In the genomic region with DNA sequence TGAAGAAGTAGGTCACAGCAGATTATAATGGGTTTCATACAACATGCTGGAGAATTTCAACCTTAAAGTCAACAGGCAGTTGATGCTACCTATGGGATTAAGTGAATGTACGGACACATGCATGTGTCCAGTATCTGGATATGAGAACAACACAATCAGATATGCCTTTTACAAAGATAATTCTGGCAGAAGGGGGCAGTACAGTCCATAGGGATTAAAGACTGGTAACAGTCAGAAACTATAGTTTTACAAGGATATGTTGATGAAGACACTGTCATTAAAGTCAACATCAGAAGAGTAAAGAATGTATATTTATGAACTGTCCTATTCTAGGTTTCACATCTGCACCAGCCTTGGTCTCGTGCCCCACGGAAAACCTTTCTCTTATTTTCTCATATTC, we compare ENCODE assay signal across 15 cellular contexts. TPM values are rescaled to one million over a fixed set of nuclear protein-coding genes. Genes with fewer than 3 reads are reported as not detected.
DNase-seq lines count a peak whose midpoint lies in the region; ATAC-seq and TF ChIP-seq lines count a peak whose summit lies in the region.
"Had no signal": no experiment of that assay in that cellular context is flagged by ENCODE, and none has a peak within 500 bp of the region (broad histone marks: within the 10 kb centered on the region; RNA-seq: fewer than 3 reads in every experiment).

No MANE protein-coding gene starts in this region.

- no peak overlapping the region for H3K4me3 Mint-ChIP-seq in activated CD4-positive, alpha-beta T cell treated with anti-CD3 and anti-CD28 coated beads for 36 hours
- H3K4me3 Mint-ChIP-seq in type B pancreatic cell = no peak overlapping the region
- no peak overlapping the region for H3K4me3 Mint-ChIP-seq in activated CD8-positive, alpha-beta T cell treated with anti-CD3 and anti-CD28 coated beads, Interleukin-2, amount 10 ng/mL, durations not matched to agents 7 days and 5 days
- H3K4me3 Mint-ChIP-seq: B cell had no signal

- POLR2A ChIA-PET in activated CD4-positive, alpha-beta T cell treated with anti-CD3 and anti-CD28 coated beads for 36 hours (lab: Charles Lee) = no interaction called here
- POLR2A ChIA-PET in activated CD8-positive, alpha-beta T cell treated with anti-CD3 and anti-CD28 coated beads, Interleukin-2, amount 10 ng/mL, durations not matched to agents 7 days and 5 days (lab: Charles Lee) = no interaction called here

- H3K9me3 Mint-ChIP-seq in activated CD4-positive, alpha-beta T cell treated with anti-CD3 and anti-CD28 coated beads for 36 hours (ENCODE audit: low read depth) = no peaks in the 10 kb centered on the region
- no peaks in the 10 kb centered on the region for H3K9me3 Mint-ChIP-seq in type B pancreatic cell
- H3K9me3 Mint-ChIP-seq in activated CD8-positive, alpha-beta T cell treated with anti-CD3 and anti-CD28 coated beads, Interleukin-2, amount 10 ng/mL, durations not matched to agents 7 days and 5 days (ENCODE audit: insufficient read depth) = no peaks in the 10 kb centered on the region

- no peak overlapping the region for H3K27ac Mint-ChIP-seq in activated CD4-positive, alpha-beta T cell treated with anti-CD3 and anti-CD28 coated beads for 36 hours
- no peak overlapping the region for H3K27ac Mint-ChIP-seq in type B pancreatic cell
- H3K27ac Mint-ChIP-seq in activated CD8-positive, alpha-beta T cell treated with anti-CD3 and anti-CD28 coated beads, Interleukin-2, amount 10 ng/mL, durations not matched to agents 7 days and 5 days = no peak overlapping the region
- H3K27ac Mint-ChIP-seq: B cell had no signal

- peak; percentile 42 for ATAC-seq in activated CD4-positive, alpha-beta T cell treated with anti-CD3 and anti-CD28 coated beads for 36 hours
- ATAC-seq in activated CD8-positive, alpha-beta T cell treated with anti-CD3 and anti-CD28 coated beads, Interleukin-2, amount 10 ng/mL, durations not matched to agents 7 days and 5 days = no peak
- ATAC-seq: esophagus mucosa; stimulated activated naive CD8-positive, alpha-beta T cell treated with anti-CD3 and anti-CD28 coated beads, Interleukin-15, Interleukin-2, amounts not matched to agents 100 U/mL and 50 U/mL, for 24 hours had no signal

- intact Hi-C loops in activated CD4-positive, alpha-beta T cell treated with anti-CD3 and anti-CD28 coated beads for 36 hours (cut with DNase I, micrococcal nuclease) = loop anchor here (1.0 to 5.0 kb wide), 2 partner anchors 313 to 314 kb away; no protein-coding TSS in a partner anchor

- CTCF ChIA-PET in activated CD4-positive, alpha-beta T cell treated with anti-CD3 and anti-CD28 coated beads for 36 hours (lab: Charles Lee) = no interaction called here
- CTCF ChIA-PET in activated CD8-positive, alpha-beta T cell treated with anti-CD3 and anti-CD28 coated beads, Interleukin-2, amount 10 ng/mL, durations not matched to agents 7 days and 5 days (lab: Charles Lee) = interaction anchor here (1.6 kb wide), 1 partner anchor 14 kb away, joined by 3 read pairs; no protein-coding TSS in a partner anchor

- TF ChIP-seq CTCF in fibroblast of pulmonary artery (IDR thresholded peaks at IDR 0.05; ENCODE audit: low read length, missing control alignments) = peak; percentile 30
- TF ChIP-seq CTCF in type B pancreatic cell (conservative IDR thresholded peaks at IDR 0.05) = peak; percentile 37

- H3K27me3 Mint-ChIP-seq in activated CD4-positive, alpha-beta T cell treated with anti-CD3 and anti-CD28 coated beads for 36 hours = no peaks in the 10 kb centered on the region
- H3K27me3 Mint-ChIP-seq in type B pancreatic cell = no peaks in the 10 kb centered on the region
- H3K27me3 Mint-ChIP-seq in activated CD8-positive, alpha-beta T cell treated with anti-CD3 and anti-CD28 coated beads, Interleukin-2, amount 10 ng/mL, durations not matched to agents 7 days and 5 days (ENCODE audit: low read depth) = no peaks in the 10 kb centered on the region
- H3K27me3 Mint-ChIP-seq: B cell had no signal

- peaks cover 23% of the 10 kb centered on the region for H3K36me3 Mint-ChIP-seq in activated CD4-positive, alpha-beta T cell treated with anti-CD3 and anti-CD28 coated beads for 36 hours (ENCODE audit: low read depth)
- peaks cover 53% of the 10 kb centered on the region for H3K36me3 Mint-ChIP-seq in type B pancreatic cell
- peaks cover 36% of the 10 kb centered on the region for H3K36me3 Mint-ChIP-seq in activated CD8-positive, alpha-beta T cell treated with anti-CD3 and anti-CD28 coated beads, Interleukin-2, amount 10 ng/mL, durations not matched to agents 7 days and 5 days (ENCODE audit: low read depth)

- no peak for DNase-seq in activated CD4-positive, alpha-beta T cell treated with anti-CD3 and anti-CD28 coated beads for 36 hours
- DNase-seq in activated CD4-positive, alpha-beta T cell treated with anti-CD3 and anti-CD28 coated beads, Interleukin-2, amount 50 U/mL, for 1 hour = no peak
- DNase-seq in SK-MEL-5 (ENCODE audit: low read depth, low spot score) (peak; percentile 59), fibroblast of pulmonary artery (ENCODE audit: low read depth) (peak; percentile 33), type B pancreatic cell (ENCODE audit: extremely low spot score, unreplicated experiment) (no peak), SHP77 treated with DMSO at 0.1 percent for 48 hours (lab: John Stamatoyannopoulos, UW) (no peak), A172 (ENCODE audit: low spot score) (no peak)
- DNase-seq in activated CD8-positive, alpha-beta T cell treated with anti-CD3 and anti-CD28 coated beads, Interleukin-2, amount 10 ng/mL, durations not matched to agents 7 days and 5 days = no peak
- DNase-seq: activated T-cell treated with anti-CD3 and anti-CD28 coated beads for 4 hours; kidney glomerular epithelial cell; occipital lobe; Peyer's patch; stimulated activated naive CD8-positive, alpha-beta T cell treated with anti-CD3 and anti-CD28 coated beads, Interleukin-15, Interleukin-2, amounts not matched to agents 100 U/mL and 50 U/mL, for 24 hours had no signal

- in situ Hi-C loops in SK-MEL-5 (cut with HindIII; ENCODE audit: low pct_unique_long_range_greater_than_20kb, low sequenced_read_pairs) = no loop called here

- no peaks in the 10 kb centered on the region for H3K4me1 Mint-ChIP-seq in activated CD4-positive, alpha-beta T cell treated with anti-CD3 and anti-CD28 coated beads for 36 hours
- no peaks in the 10 kb centered on the region for H3K4me1 Mint-ChIP-seq in type B pancreatic cell (ENCODE audit: unreplicated experiment)
- H3K4me1 Mint-ChIP-seq in activated CD8-positive, alpha-beta T cell treated with anti-CD3 and anti-CD28 coated beads, Interleukin-2, amount 10 ng/mL, durations not matched to agents 7 days and 5 days (ENCODE audit: low read depth) = no peaks in the 10 kb centered on the region

- no peak overlapping the region for H3K4me3 ChIP-seq in fibroblast of pulmonary artery (replicated peaks; ENCODE audit: low read depth, low read length)
- H3K4me3 ChIP-seq: Peyer's patch had no signal

RNA-seq across cellular contexts. Expression of a gene that starts 41.5 kb away (rescaled TPM):
- 10 to 100 TPM in 1 of 2 experiments, 1 to 10 TPM in 1; 9.0 to 10.1 TPM for total RNA-seq in activated CD4-positive, alpha-beta T cell treated with anti-CD3 and anti-CD28 coated beads for 36 hours
- 26.1 and 29.1 TPM in 2 replicates for total RNA-seq in SK-MEL-5 (2014; rRNA removed; shearing (Covaris generic))
- 15.4 and 17.6 TPM in 2 replicates for polyA plus RNA-seq in SK-MEL-5 (2015; cell fraction: cytosol; rRNA removed)
- polyA plus RNA-seq in SK-MEL-5 (2015; cell fraction: nucleus; rRNA removed) = 34.2 and 44.7 TPM in 2 replicates
- total RNA-seq in type B pancreatic cell (ENCODE audit: low replicate concordance) = 15.2 and 21.5 TPM in 2 replicates
- 10 to 100 TPM; 14.3 to 14.5 TPM for total RNA-seq in activated CD8-positive, alpha-beta T cell treated with anti-CD3 and anti-CD28 coated beads, Interleukin-2, amount 10 ng/mL, durations not matched to agents 7 days and 5 days
- total RNA-seq in A172 (2014; rRNA removed; shearing (Covaris generic)) = 36.3 and 39.4 TPM in 2 replicates

RNA-seq across cellular contexts. Expression of a gene that starts 41.9 kb away (rescaled TPM):
- 100 to 1,000 TPM; 106 to 113 TPM for total RNA-seq in activated CD4-positive, alpha-beta T cell treated with anti-CD3 and anti-CD28 coated beads for 36 hours
- total RNA-seq in SK-MEL-5 (2014; rRNA removed; shearing (Covaris generic)) = 126 and 131 TPM in 2 replicates
- 159 and 191 TPM in 2 replicates for polyA plus RNA-seq in SK-MEL-5 (2015; cell fraction: cytosol; rRNA removed)
- 83.2 and 89.5 TPM in 2 replicates for polyA plus RNA-seq in SK-MEL-5 (2015; cell fraction: nucleus; rRNA removed)
- 73.3 and 89.8 TPM in 2 replicates for total RNA-seq in type B pancreatic cell (ENCODE audit: low replicate concordance)
- total RNA-seq in activated CD8-positive, alpha-beta T cell treated with anti-CD3 and anti-CD28 coated beads, Interleukin-2, amount 10 ng/mL, durations not matched to agents 7 days and 5 days = 10 to 100 TPM; 59.7 to 62.3 TPM
- 85.9 and 105 TPM in 2 replicates for total RNA-seq in A172 (2014; rRNA removed; shearing (Covaris generic))

Comparison
In these comparisons a context has a peak if more than half of its experiments do, and no peak if none do; other contexts are left out.
1. DNase-seq: peak in SK-MEL-5 (single experiment) and fibroblast of pulmonary artery (single experiment); none in activated CD4-positive, alpha-beta T cell treated with anti-CD3 and anti-CD28 coated beads for 36 hours (single experiment), activated CD4-positive, alpha-beta T cell treated with anti-CD3 and anti-CD28 coated beads, Interleukin-2, amount 50 U/mL, for 1 hour (single experiment), type B pancreatic cell (single experiment), SHP77 treated with DMSO at 0.1 percent for 48 hours (single experiment), activated CD8-positive, alpha-beta T cell treated with anti-CD3 and anti-CD28 coated beads, Interleukin-2, amount 10 ng/mL, durations not matched to agents 7 days and 5 days (single experiment) and A172 (single experiment).